ENCODE assay signal across 8 cellular contexts in the genomic region with DNA sequence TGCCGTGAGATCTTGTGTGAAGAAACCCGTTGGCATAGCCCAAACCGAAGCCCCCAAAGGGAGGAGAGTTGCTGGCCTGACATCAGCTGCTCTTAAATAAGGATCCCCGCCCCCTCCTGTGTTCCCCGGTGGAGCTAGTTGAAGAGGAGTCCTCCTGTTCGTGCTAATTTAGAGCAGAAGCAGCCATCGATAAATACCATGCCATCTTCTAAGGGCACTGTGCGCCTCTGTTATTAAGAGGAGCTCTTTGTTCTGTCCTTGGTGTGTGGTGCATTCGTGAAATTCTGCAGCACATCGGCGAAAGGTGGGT. TPM values are rescaled to one million over a fixed set of nuclear protein-coding genes. Genes with fewer than 3 reads are reported as not detected.
DNase-seq lines count a peak whose midpoint lies in the region; ATAC-seq and TF ChIP-seq lines count a peak whose summit lies in the region.

No MANE protein-coding gene starts in this region.

- peak; percentile 60 for DNase-seq in DMS114 treated with DMSO at 0.1 percent for 48 hours (lab: John Stamatoyannopoulos, UW; ENCODE audit: unreplicated experiment)
- DNase-seq in Jurkat, Clone E6-1 (ENCODE audit: low read depth, low spot score) = no peak
- peak; percentile 39 for DNase-seq in activated CD8-positive, alpha-beta memory T cell treated with anti-CD3 and anti-CD28 coated beads, Interleukin-2, amount 50 U/mL, for 4 hours
- DNase-seq in heart left ventricle = no peak
- peak; percentile 37 for DNase-seq in prostate gland (ENCODE audit: low spot score)
- no peak for DNase-seq in HT-29 (ENCODE audit: low spot score)

- H3K4me3 ChIP-seq in Jurkat, Clone E6-1 (ENCODE audit: low read length) = peak overlapping the region; percentile 86
- H3K4me3 ChIP-seq in heart left ventricle (peak overlapping the region; percentile 70 to 100 (median 90)), prostate gland (peak overlapping the region; percentile 70 to 99)

- WGBS in heart left ventricle, 4 donors = 0 to 1% (median 1%) methylated on average over 7 to 11 of the region's 11 CpGs
- WGBS in prostate gland = under 1% methylated on average over 11 of the region's 11 CpGs

- TF ChIP-seq CTCF in heart left ventricle (IDR thresholded peaks at IDR 0.05) = no peak
- no peak for TF ChIP-seq CTCF in prostate gland (IDR thresholded peaks at IDR 0.05)

- H3K9me3 ChIP-seq in heart left ventricle (peaks cover 0 to 11% (median 0%) of the 10 kb centered on the region in 12 donors), prostate gland (no peaks in the 10 kb centered on the region)

- TF ChIP-seq POLR2A in heart left ventricle (IDR thresholded peaks at IDR 0.05) (no peak), prostate gland (IDR thresholded peaks at IDR 0.05) (no peak)

- peaks cover 0 to 48% (median 26%) of the 10 kb centered on the region in 12 donors for H3K4me1 ChIP-seq in heart left ventricle
- H3K4me1 ChIP-seq in prostate gland (replicated peaks) = no peaks in the 10 kb centered on the region

- H3K27me3 ChIP-seq in heart left ventricle (no peaks in the 10 kb centered on the region), prostate gland (replicated peaks; ENCODE audit: insufficient read depth) (no peaks in the 10 kb centered on the region)

- ATAC-seq in GM21367 (IDR thresholded peaks at IDR 0.05; ENCODE audit: unreplicated experiment) (peak; percentile 17), heart left ventricle (peak in 3 of 4 donors; percentile 23 to 44 (median 41)), HG03280 (IDR thresholded peaks at IDR 0.05; ENCODE audit: unreplicated experiment) (no peak)

- intact Hi-C loops in heart left ventricle (cut with DNase I) (loop anchor here in 8 of 10 donors (1.0 to 10.0 kb wide), 9 partner anchors 41 to 188 kb away; partner anchors contain the start of genes NUP42 (in 5 of the 8), GPNMB (in 3 of the 8) and MALSU1 (in 1 of the 8)), prostate gland (cut with DNase I) (no loop called here)

- H3K36me3 ChIP-seq in heart left ventricle (no peaks in the 10 kb centered on the region), prostate gland (no peaks in the 10 kb centered on the region)

- H3K27ac ChIP-seq in heart left ventricle = peak overlapping the region; percentile 89 to 97 (median 92)
- peak overlapping the region; percentile 89 to 97 for H3K27ac ChIP-seq in prostate gland

RNA-seq across cellular contexts. Expression of gene KLHL7, which starts 0.9 kb away (rescaled TPM):
- polyA plus RNA-seq in Jurkat, Clone E6-1 (2012; ENCODE audit: insufficient read depth, insufficient read length) = 70.2 TPM
- total RNA-seq in heart left ventricle (100 to 1,000 TPM in 8 of 9 donors, 10 to 100 TPM in 1; 63.4 to 159 (median 120) TPM), prostate gland (10 to 100 TPM; 18.1 to 67.7 TPM)
- 10 to 100 TPM; 48.0 to 60.7 TPM for polyA plus RNA-seq in heart left ventricle
- 13.0 and 29.9 TPM in 2 replicates for total RNA-seq in HT-29 (2014; rRNA removed; shearing (Covaris generic))

Comparison
In these comparisons a context has a peak if more than half of its experiments do, and no peak if none do; other contexts are left out.
1. DNase-seq: peak in DMS114 treated with DMSO at 0.1 percent for 48 hours (single experiment), activated CD8-positive, alpha-beta memory T cell treated with anti-CD3 and anti-CD28 coated beads, Interleukin-2, amount 50 U/mL, for 4 hours (single experiment) and prostate gland (single experiment); none in Jurkat, Clone E6-1 (single experiment), heart left ventricle (0 of 5) and HT-29 (single experiment).
2. Peak in every context shown above with its lines, with median percentiles within 50 percentile points of each other: H3K4me3 ChIP-seq.